11 cellular contexts compared by ENCODE assay signal in genomic region chr16:50602531-50603205, GRCh38. TPM values are rescaled to one million over a fixed set of nuclear protein-coding genes. Genes with fewer than 3 reads are reported as not detected.
A peak's percentile ranks its signal among the peaks of the same experiment; 100 is the strongest.
DNase-seq lines count a peak whose midpoint lies in the region; ATAC-seq and TF ChIP-seq lines count a peak whose summit lies in the region.
"Had no signal": no experiment of that assay in that cellular context is flagged by ENCODE, and none has a peak within 500 bp of the region (broad histone marks: within the 10 kb centered on the region; RNA-seq: fewer than 3 reads in every experiment).

No MANE protein-coding gene starts in this region.

- H3K27ac Mint-ChIP-seq in activated T-cell treated with anti-CD3 and anti-CD28 coated beads, Interleukin-2, amount 50 U/mL, for 72 hours = no peak overlapping the region
- H3K27ac Mint-ChIP-seq in stimulated activated naive CD8-positive, alpha-beta T cell treated with anti-CD3 and anti-CD28 coated beads, Interleukin-15, Interleukin-2, amounts not matched to agents 100 ng/mL and 50 ng/mL, for 24 hours = no peak overlapping the region

- H3K4me3 ChIP-seq in hepatocyte = no peak overlapping the region

- H3K9me2 ChIP-seq in hepatocyte (replicated peaks; ENCODE audit: insufficient read depth) = no peaks in the 10 kb centered on the region

- DNase-seq in DMS79 treated with DMSO at 0.1 percent for 48 hours (lab: John Stamatoyannopoulos, UW) = peak; percentile 0
- DNase-seq in DMS79 (lab: John Stamatoyannopoulos, UW) = no peak
- peak; percentile 19 to 22 for DNase-seq in activated T-cell treated with anti-CD3 and anti-CD28 coated beads, Interleukin-2, amount 50 U/mL, for 72 hours
- DNase-seq in hepatocyte (ENCODE audit: low spot score) = no peak
- DNase-seq in cortex of kidney (lab: John Stamatoyannopoulos, UW) = no peak
- DNase-seq in DMS153 treated with DMSO at 0.1 percent for 48 hours (lab: John Stamatoyannopoulos, UW; ENCODE audit: unreplicated experiment) = no peak
- DNase-seq: naive B cell, NCI-H1092 had no signal

- H4K20me1 ChIP-seq in hepatocyte (ENCODE audit: insufficient read depth, poor library complexity, severe bottlenecking) = no peaks in the 10 kb centered on the region

- no peaks in the 10 kb centered on the region for H3K9me3 ChIP-seq in hepatocyte (ENCODE audit: low read depth)

- WGBS in hepatocyte (ENCODE audit: low lambda C conversion rate, missing lambda C conversion rate) = 71% methylated on average over 14 of the region's 14 CpGs

- H3K36me3 ChIP-seq in hepatocyte (replicated peaks; ENCODE audit: insufficient read depth, low read depth) = no peaks in the 10 kb centered on the region

- H3K79me2 ChIP-seq in hepatocyte = no peaks in the 10 kb centered on the region

- no peaks in the 10 kb centered on the region for H3K36me3 Mint-ChIP-seq in activated T-cell treated with anti-CD3 and anti-CD28 coated beads, Interleukin-2, amount 50 U/mL, for 72 hours (ENCODE audit: insufficient read depth in 2 of 2)
- H3K36me3 Mint-ChIP-seq in stimulated activated naive CD8-positive, alpha-beta T cell treated with anti-CD3 and anti-CD28 coated beads, Interleukin-15, Interleukin-2, amounts not matched to agents 100 ng/mL and 50 ng/mL, for 24 hours (ENCODE audit: low read depth) = no peaks in the 10 kb centered on the region
- H3K36me3 Mint-ChIP-seq: naive B cell had no signal

- no peak for TF ChIP-seq CTCF in hepatocyte (IDR thresholded peaks at IDR 0.05; ENCODE audit: poor library complexity)

- peaks cover 30% of the 10 kb centered on the region for H3K4me1 ChIP-seq in hepatocyte (ENCODE audit: insufficient read depth)

- peak overlapping the region; percentile 87 for H3K27ac ChIP-seq in hepatocyte
- H3K27ac ChIP-seq: 22Rv1 had no signal

- peaks cover 32% of the 10 kb centered on the region for H3K4me1 Mint-ChIP-seq in activated T-cell treated with anti-CD3 and anti-CD28 coated beads, Interleukin-2, amount 50 U/mL, for 72 hours (ENCODE audit: low read depth)
- H3K4me1 Mint-ChIP-seq in stimulated activated naive CD8-positive, alpha-beta T cell treated with anti-CD3 and anti-CD28 coated beads, Interleukin-15, Interleukin-2, amounts not matched to agents 100 ng/mL and 50 ng/mL, for 24 hours (ENCODE audit: low read depth) = peaks cover 39% of the 10 kb centered on the region

- H2AFZ ChIP-seq in hepatocyte = no peak overlapping the region

- no peaks in the 10 kb centered on the region for H3K27me3 Mint-ChIP-seq in activated T-cell treated with anti-CD3 and anti-CD28 coated beads, Interleukin-2, amount 50 U/mL, for 72 hours (ENCODE audit: low read depth)
- no peaks in the 10 kb centered on the region for H3K27me3 Mint-ChIP-seq in stimulated activated naive CD8-positive, alpha-beta T cell treated with anti-CD3 and anti-CD28 coated beads, Interleukin-15, Interleukin-2, amounts not matched to agents 100 ng/mL and 50 ng/mL, for 24 hours

- H3K27me3 ChIP-seq in hepatocyte = no peaks in the 10 kb centered on the region

- H3K4me2 ChIP-seq in hepatocyte = peak overlapping the region; percentile 44

- peak; percentile 52 to 59 for ATAC-seq in activated T-cell treated with anti-CD3 and anti-CD28 coated beads, Interleukin-2, amount 50 U/mL, for 72 hours (replicated peaks in 1 of 2)
- no peak for ATAC-seq in GM21515 (IDR thresholded peaks at IDR 0.05; ENCODE audit: unreplicated experiment)

- H3K4me3 Mint-ChIP-seq in activated T-cell treated with anti-CD3 and anti-CD28 coated beads, Interleukin-2, amount 50 U/mL, for 72 hours = peak overlapping the region in 1 of 2 donors; percentile 2
- peak overlapping the region; percentile 5 for H3K4me3 Mint-ChIP-seq in stimulated activated naive CD8-positive, alpha-beta T cell treated with anti-CD3 and anti-CD28 coated beads, Interleukin-15, Interleukin-2, amounts not matched to agents 100 ng/mL and 50 ng/mL, for 24 hours
- H3K4me3 Mint-ChIP-seq: naive B cell had no signal

- H3K9me3 Mint-ChIP-seq in activated T-cell treated with anti-CD3 and anti-CD28 coated beads, Interleukin-2, amount 50 U/mL, for 72 hours = no peaks in the 10 kb centered on the region
- H3K9me3 Mint-ChIP-seq in stimulated activated naive CD8-positive, alpha-beta T cell treated with anti-CD3 and anti-CD28 coated beads, Interleukin-15, Interleukin-2, amounts not matched to agents 100 ng/mL and 50 ng/mL, for 24 hours = no peaks in the 10 kb centered on the region
- H3K9me3 Mint-ChIP-seq: naive B cell had no signal

RNA-seq across cellular contexts. Expression of gene NKD1, which starts 54.5 kb away (rescaled TPM):
- 1 to 10 TPM in 1 of 2 donors, under 1 TPM in 1; 0.96 to 2.4 TPM for total RNA-seq in activated T-cell treated with anti-CD3 and anti-CD28 coated beads, Interleukin-2, amount 50 U/mL, for 72 hours
- total RNA-seq in hepatocyte = 4.1 and 5.9 TPM in 2 replicates
- polyA plus RNA-seq in hepatocyte = 23.0 and 26.3 TPM in 2 replicates

Comparison
In these comparisons a context has a peak if more than half of its experiments do, and no peak if none do; other contexts are left out.
1. DNase-seq: peak in DMS79 treated with DMSO at 0.1 percent for 48 hours (single experiment) and activated T-cell treated with anti-CD3 and anti-CD28 coated beads, Interleukin-2, amount 50 U/mL, for 72 hours (2 of 2); none in DMS79 (single experiment), hepatocyte (single experiment), cortex of kidney (single experiment) and DMS153 treated with DMSO at 0.1 percent for 48 hours (single experiment).